Comparison of ENCODE assay signal across 8 cellular contexts in the genomic region with DNA sequence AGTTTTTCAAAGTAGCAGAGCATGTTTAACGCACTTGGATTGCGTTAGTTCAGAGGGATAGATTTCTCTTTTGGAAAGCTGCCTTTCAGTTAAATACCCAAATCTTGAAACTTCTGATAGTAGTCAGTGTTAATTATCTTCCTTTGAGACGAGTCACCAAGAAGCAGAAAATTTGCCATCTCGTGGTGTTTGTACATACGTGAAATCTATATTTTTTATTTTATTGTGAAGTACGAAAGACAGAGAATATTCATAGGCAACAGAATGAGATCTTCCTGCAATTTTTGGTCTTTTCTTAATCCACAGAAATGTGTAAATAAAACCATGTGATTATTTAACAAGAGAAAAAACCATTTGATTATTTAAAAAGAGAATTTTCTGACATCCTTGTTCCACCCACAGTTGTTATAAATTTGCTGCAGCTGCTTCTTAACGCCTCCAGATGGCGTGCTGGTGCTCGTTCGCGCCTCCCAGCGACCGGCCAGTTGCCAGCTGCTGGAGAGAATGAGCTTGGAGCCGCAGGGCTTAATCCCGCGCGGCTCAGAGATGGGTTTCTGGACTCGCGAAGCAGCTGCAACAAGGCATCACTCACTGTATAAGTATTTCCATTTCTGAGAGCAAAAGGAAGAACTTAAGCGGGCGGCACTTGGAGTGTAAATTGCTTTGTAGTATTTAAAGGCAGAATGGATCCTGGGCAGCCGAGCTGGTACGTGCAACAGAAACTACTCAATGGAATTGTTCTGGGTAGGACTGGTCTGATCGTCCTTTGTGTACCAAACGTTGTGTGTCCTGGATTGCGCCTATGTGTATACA. TPM values are rescaled to one million over a fixed set of nuclear protein-coding genes. Genes with fewer than 3 reads are reported as not detected.
DNase-seq lines count a peak whose midpoint lies in the region; ATAC-seq, FAIRE-seq and TF ChIP-seq lines count a peak whose summit lies in the region.

No MANE protein-coding gene starts in this region.

- peaks cover 4% of the 10 kb centered on the region for H3K27me3 Mint-ChIP-seq in dendritic cell treated with granulocyte-macrophage colony-stimulating factor and Interleukin-4, amounts not matched to agents 40 ng/mL and 50 ng/mL, for 4 days
- peaks cover 8 to 10% of the 10 kb centered on the region in 2 donors for H3K27me3 Mint-ChIP-seq in stimulated activated naive B cell treated with anti-CD40 and anti-IgM and Interleukin-4, amounts not matched to agents 10 μg/mL and 1 μg/mL and 100 μg/mL, for 72 hours

- H3K27me3 ChIP-seq in right lobe of liver, result no peaks in the 10 kb centered on the region

- DNase-seq in AG09309 (ENCODE audit: low read depth), result peak; percentile 31
- DNase-seq in GM18507 (ENCODE audit: extremely low spot score, insufficient read length, low read depth), result no peak
- DNase-seq in NCI-H1105 (lab: John Stamatoyannopoulos, UW), result peak; percentile 87
- peak; percentile 58 for DNase-seq in SKM-1 (lab: John Stamatoyannopoulos, UW; ENCODE audit: unreplicated experiment)
- peak; percentile 84 to 88 (median 86) for DNase-seq in right lobe of liver
- no peak for DNase-seq in stimulated activated naive B cell treated with anti-CD40 and anti-IgM and Interleukin-4, amounts not matched to agents 10 μg/mL and 1 μg/mL and 100 μg/mL, for 72 hours

- no peaks in the 10 kb centered on the region for H3K9me3 Mint-ChIP-seq in dendritic cell treated with granulocyte-macrophage colony-stimulating factor and Interleukin-4, amounts not matched to agents 40 ng/mL and 50 ng/mL, for 4 days
- H3K9me3 Mint-ChIP-seq in stimulated activated naive B cell treated with anti-CD40 and anti-IgM and Interleukin-4, amounts not matched to agents 10 μg/mL and 1 μg/mL and 100 μg/mL, for 72 hours, result peaks cover 0 to 3% of the 10 kb centered on the region in 2 donors

- H3K27ac Mint-ChIP-seq in dendritic cell treated with granulocyte-macrophage colony-stimulating factor and Interleukin-4, amounts not matched to agents 40 ng/mL and 50 ng/mL, for 4 days, result no peak overlapping the region
- H3K27ac Mint-ChIP-seq in stimulated activated naive B cell treated with anti-CD40 and anti-IgM and Interleukin-4, amounts not matched to agents 10 μg/mL and 1 μg/mL and 100 μg/mL, for 72 hours, result no peak overlapping the region

- H3K4me3 ChIP-seq in AG09309 (ENCODE audit: control insufficient read depth, low read depth, low read length) (peak overlapping the region; percentile 13; the same call in 1 of the 2 replicates), right lobe of liver (peak overlapping the region; percentile 30 to 60 (median 42))

- intact Hi-C loops in dendritic cell treated with granulocyte-macrophage colony-stimulating factor and Interleukin-4, amounts not matched to agents 40 ng/mL and 50 ng/mL, for 4 days (cut with micrococcal nuclease), result no loop called here
- intact Hi-C loops in right lobe of liver (cut with DNase I), result no loop called here

- peak; percentile 70 for FAIRE-seq in GM18507 (lab: Jason Lieb, UNC)

- peak; percentile 91 for TF ChIP-seq CTCF in AG09309 (IDR thresholded peaks at IDR 0.05; ENCODE audit: control insufficient read depth, insufficient read depth, low read depth, low read length, missing control alignments)
- peak; percentile 68 to 97 (median 90) for TF ChIP-seq CTCF in right lobe of liver (IDR thresholded peaks at IDR 0.05)

- peak overlapping the region; percentile 60 for H3K4me3 Mint-ChIP-seq in dendritic cell treated with granulocyte-macrophage colony-stimulating factor and Interleukin-4, amounts not matched to agents 40 ng/mL and 50 ng/mL, for 4 days
- peak overlapping the region in 1 of 2 donors; percentile 51 for H3K4me3 Mint-ChIP-seq in stimulated activated naive B cell treated with anti-CD40 and anti-IgM and Interleukin-4, amounts not matched to agents 10 μg/mL and 1 μg/mL and 100 μg/mL, for 72 hours

- ATAC-seq in HG02884 (IDR thresholded peaks at IDR 0.05; ENCODE audit: unreplicated experiment), result peak; percentile 95
- peak; percentile 93 to 96 (median 96) for ATAC-seq in right lobe of liver
- ATAC-seq in stimulated activated naive B cell treated with anti-CD40 and anti-IgM and Interleukin-4, amounts not matched to agents 10 μg/mL and 1 μg/mL and 100 μg/mL, for 72 hours (replicated peaks), result peak; percentile 70 to 78

- peaks cover 0 to 8% (median 2%) of the 10 kb centered on the region in 4 donors for H3K4me1 ChIP-seq in right lobe of liver

- H3K36me3 ChIP-seq in right lobe of liver, result no peaks in the 10 kb centered on the region

- no peaks in the 10 kb centered on the region for H3K36me3 Mint-ChIP-seq in dendritic cell treated with granulocyte-macrophage colony-stimulating factor and Interleukin-4, amounts not matched to agents 40 ng/mL and 50 ng/mL, for 4 days (ENCODE audit: low read depth)
- H3K36me3 Mint-ChIP-seq in stimulated activated naive B cell treated with anti-CD40 and anti-IgM and Interleukin-4, amounts not matched to agents 10 μg/mL and 1 μg/mL and 100 μg/mL, for 72 hours, result no peaks in the 10 kb centered on the region

- 9% methylated on average over 25 of the region's 26 CpGs for WGBS in right lobe of liver (ENCODE audit: insufficient coverage, low coverage, low lambda C conversion rate, missing lambda C conversion rate)

- no peaks in the 10 kb centered on the region for H3K9me3 ChIP-seq in right lobe of liver

- peaks cover 5% of the 10 kb centered on the region for H3K4me1 Mint-ChIP-seq in dendritic cell treated with granulocyte-macrophage colony-stimulating factor and Interleukin-4, amounts not matched to agents 40 ng/mL and 50 ng/mL, for 4 days (ENCODE audit: low read depth)
- H3K4me1 Mint-ChIP-seq in stimulated activated naive B cell treated with anti-CD40 and anti-IgM and Interleukin-4, amounts not matched to agents 10 μg/mL and 1 μg/mL and 100 μg/mL, for 72 hours, result peaks cover 2 to 5% of the 10 kb centered on the region in 2 donors

- TF ChIP-seq POLR2A in right lobe of liver (IDR thresholded peaks at IDR 0.05), result no peak

- peak overlapping the region in 2 of 3 donors; percentile 51 to 57 for H3K27ac ChIP-seq in right lobe of liver

RNA-seq across cellular contexts. Expression of a gene that starts 10.5 kb away (rescaled TPM):
- 10 to 100 TPM in 1 of 6 experiments, 1 to 10 TPM in 4, under 1 TPM in 1; 0.15 to 10.5 (median 3.6) TPM for total RNA-seq in right lobe of liver

Comparison
In these comparisons a context has a peak if more than half of its experiments do, and no peak if none do; other contexts are left out.
1. DNase-seq: peak in AG09309 (single experiment), NCI-H1105 (single experiment), SKM-1 (single experiment) and right lobe of liver (3 of 3); none in GM18507 (single experiment) and stimulated activated naive B cell treated with anti-CD40 and anti-IgM and Interleukin-4, amounts not matched to agents 10 μg/mL and 1 μg/mL and 100 μg/mL, for 72 hours (single experiment).
2. Peak in every context shown above with its lines, with median percentiles within 50 percentile points of each other: ATAC-seq.